8 cellular contexts compared by ENCODE assay signal in the genomic region with DNA sequence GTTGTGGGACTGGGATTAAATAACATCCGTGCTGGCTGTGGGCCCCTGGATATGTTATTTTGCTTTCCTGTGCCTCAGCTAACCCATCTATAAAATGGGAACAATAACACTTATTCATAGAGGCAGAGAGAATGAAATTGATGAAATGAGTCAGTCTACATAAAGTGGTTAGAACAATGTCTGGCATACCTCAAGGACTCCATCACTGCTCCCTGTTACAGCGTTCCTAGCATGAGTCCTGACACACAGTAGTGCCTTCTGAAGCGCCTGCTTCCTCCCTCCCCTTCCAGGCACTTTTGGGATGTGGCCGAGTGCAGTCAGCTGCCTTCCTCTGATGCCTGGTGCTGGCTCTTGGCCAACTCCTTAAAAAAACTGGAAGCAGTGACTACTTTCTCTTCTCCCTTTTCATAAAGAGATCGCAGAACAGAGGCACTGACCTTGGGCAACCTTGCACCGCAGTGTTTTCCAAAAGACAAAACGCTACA.
DNase-seq lines count a peak whose midpoint lies in the region; ATAC-seq and TF ChIP-seq lines count a peak whose summit lies in the region.

No MANE protein-coding gene starts in this region.

- no peaks in the 10 kb centered on the region for H3K27me3 ChIP-seq in PC-3 (ENCODE audit: low read length)

- H3K27ac ChIP-seq in PC-3 (ENCODE audit: low read length): peak overlapping the region; percentile 1; the same call in 1 of the 2 replicates

- POLR2A ChIA-PET in PC-3 (lab: Charles Lee; ENCODE audit: unreplicated experiment): no interaction called here

- intact Hi-C loops in PC-3 (cut with micrococcal nuclease): no loop called here

- H3K9me3 Mint-ChIP-seq in osteocyte (ENCODE audit: unreplicated experiment): no peaks in the 10 kb centered on the region

- H3K36me3 Mint-ChIP-seq in osteocyte (ENCODE audit: unreplicated experiment): no peaks in the 10 kb centered on the region

- H4K20me1 ChIP-seq in PC-3 (ENCODE audit: low read length): no peaks in the 10 kb centered on the region

- no peaks in the 10 kb centered on the region for H3K9me3 ChIP-seq in PC-3 (ENCODE audit: low read length)

- TF ChIP-seq CTCF in PC-3 (conservative IDR thresholded peaks at IDR 0.05; ENCODE audit: low read depth, low read length) (no peak), osteocyte (IDR thresholded peaks at IDR 0.05) (no peak)

- H3F3A ChIP-seq in PC-3 (ENCODE audit: low read length, unreplicated experiment): no peaks in the 10 kb centered on the region

- H3K4me2 ChIP-seq in PC-3 (ENCODE audit: low read length): peak overlapping the region; percentile 9

- H3K79me2 ChIP-seq in PC-3 (ENCODE audit: low read length): no peaks in the 10 kb centered on the region

- H3K9me2 ChIP-seq in PC-3 (replicated peaks; ENCODE audit: low read length): no peaks in the 10 kb centered on the region

- H3K4me1 Mint-ChIP-seq in osteocyte (ENCODE audit: unreplicated experiment): peaks cover 55% of the 10 kb centered on the region

- H3K27ac Mint-ChIP-seq in osteocyte (ENCODE audit: unreplicated experiment): peak overlapping the region; percentile 69

- no TSS peak for BruUV-seq in PC-3 (replicated peaks; lab: Mats Ljungman, UMichigan)

- peak; percentile 12 for ATAC-seq in PC-3

- H3K36me3 ChIP-seq in PC-3 (ENCODE audit: low read depth, low read length): no peaks in the 10 kb centered on the region

- H3K4me3 ChIP-seq in PC-3 (ENCODE audit: low read length): no peak overlapping the region

- H3K4me1 ChIP-seq in PC-3 (ENCODE audit: insufficient read depth, low read length): peaks cover 30% of the 10 kb centered on the region

- DNase-seq in COLO829 (ENCODE audit: low spot score) (peak; percentile 63), PC-3 (peak; percentile 99), fibroblast of the conjunctiva (ENCODE audit: low read depth) (peak; percentile 60), osteocyte (ENCODE audit: extremely low spot score, unreplicated experiment) (no peak), GM19240 (ENCODE audit: insufficient read length, low spot score) (no peak)
- no peak for DNase-seq in stimulated activated CD4-positive, alpha-beta T cell treated with anti-CD3 and anti-CD28 coated beads, Interleukin-2, amount 100 ng/mL, for 24 hours
- DNase-seq in activated CD4-positive, alpha-beta T cell treated with anti-CD3 and anti-CD28 coated beads for 48 hours: no peak
- DNase-seq in stimulated activated CD4-positive, alpha-beta T cell treated with anti-CD3 and anti-CD28 coated beads, Interleukin-4, amount 100 ng/mL, for 4 hours: no peak

- no peak overlapping the region for H3K9ac ChIP-seq in PC-3 (ENCODE audit: low read length)

- CTCF ChIA-PET in PC-3 (lab: Charles Lee): no interaction called here

- H3K27me3 Mint-ChIP-seq in osteocyte (ENCODE audit: unreplicated experiment): no peaks in the 10 kb centered on the region

- no peak overlapping the region for H2AFZ ChIP-seq in PC-3 (ENCODE audit: low read length)

- H3K4me3 Mint-ChIP-seq in osteocyte (ENCODE audit: unreplicated experiment): no peak overlapping the region

Comparison
In these comparisons a context has a peak if more than half of its experiments do, and no peak if none do; other contexts are left out.
1. DNase-seq: peak in COLO829 (single experiment), PC-3 (single experiment) and fibroblast of the conjunctiva (single experiment); none in osteocyte (single experiment), GM19240 (single experiment), stimulated activated CD4-positive, alpha-beta T cell treated with anti-CD3 and anti-CD28 coated beads, Interleukin-2, amount 100 ng/mL, for 24 hours (0 of 2), activated CD4-positive, alpha-beta T cell treated with anti-CD3 and anti-CD28 coated beads for 48 hours (single experiment) and stimulated activated CD4-positive, alpha-beta T cell treated with anti-CD3 and anti-CD28 coated beads, Interleukin-4, amount 100 ng/mL, for 4 hours (0 of 2).